Comparison of ENCODE assay signal across 8 cellular contexts in the genomic region with DNA sequence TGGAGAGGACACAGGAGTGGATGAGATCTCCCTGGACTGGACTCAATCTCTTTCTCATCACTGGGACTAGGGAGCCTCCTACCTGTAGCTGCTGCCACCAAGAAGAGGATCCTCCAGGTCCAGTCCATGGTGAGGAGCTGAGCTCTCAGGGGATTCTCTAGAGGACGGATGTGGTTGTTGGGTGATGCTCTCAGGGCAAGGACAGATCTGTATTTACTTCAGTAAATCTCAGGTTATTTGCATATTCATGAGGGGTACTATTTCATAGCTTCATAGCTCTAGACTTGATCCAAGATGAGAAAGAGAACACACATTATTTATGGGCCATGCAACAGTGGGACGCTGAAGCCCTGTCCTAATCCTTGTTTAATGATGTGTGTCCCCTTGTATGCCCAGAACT.
DNase-seq lines count a peak whose midpoint lies in the region; ATAC-seq and TF ChIP-seq lines count a peak whose summit lies in the region.
"Not testable (repeated sequence)": the region's sequence is repeated elsewhere in the genome, so short reads cannot be mapped to it uniquely, and the experiment has no call there.

No MANE protein-coding gene starts in this region.

- H3K4me3 ChIP-seq in DND-41 (ENCODE audit: low read depth in 1 of 2, low read length in 2 of 2) = not testable (repeated sequence)

- H3K4me3 Mint-ChIP-seq in memory B cell = not testable (repeated sequence)

- H3K4me2 ChIP-seq in DND-41 (ENCODE audit: insufficient read depth, low read length) = not testable (repeated sequence)

- not testable (repeated sequence) for TF ChIP-seq CTCF in DND-41 (IDR thresholded peaks at IDR 0.05; ENCODE audit: borderline replicate concordance, extremely low read depth, low read length, poor library complexity, severe bottlenecking)

- H3K4me1 Mint-ChIP-seq in memory B cell = not testable (repeated sequence)

- not testable (repeated sequence) for H3K27me3 ChIP-seq in DND-41 (ENCODE audit: insufficient read depth, low read length, poor library complexity)

- not testable (repeated sequence) for H3K27me3 Mint-ChIP-seq in memory B cell

- not testable (repeated sequence) for H2AFZ ChIP-seq in DND-41 (ENCODE audit: low read depth, low read length)

- H3K36me3 ChIP-seq in DND-41 (ENCODE audit: insufficient read depth, low read length) = not testable (repeated sequence)

- H3K9ac ChIP-seq in DND-41 (ENCODE audit: low read depth, low read length) = not testable (repeated sequence)

- H3K36me3 Mint-ChIP-seq in memory B cell = not testable (repeated sequence)

- not testable (repeated sequence) for H3K79me2 ChIP-seq in DND-41 (ENCODE audit: insufficient read depth, low read length)

- DNase-seq in DND-41; memory B cell (ENCODE audit: low spot score in 2 of 2): not testable (repeated sequence)

- H3K9me3 ChIP-seq in DND-41 (ENCODE audit: insufficient read depth, low read length, severe bottlenecking) = not testable (repeated sequence)

- not testable (repeated sequence) for H3K27ac Mint-ChIP-seq in memory B cell

- H3K27ac ChIP-seq in DND-41 (ENCODE audit: low read length) = not testable (repeated sequence)

- H3K9me3 Mint-ChIP-seq in memory B cell = not testable (repeated sequence)

- not testable (repeated sequence) for H4K20me1 ChIP-seq in DND-41 (ENCODE audit: insufficient read depth, low read length)

- ATAC-seq in DND-41 (ENCODE audit: insufficient read depth, low read depth) = peak; percentile 71
- ATAC-seq in GM18907 (IDR thresholded peaks at IDR 0.05; ENCODE audit: unreplicated experiment) = peak; percentile 85
- ATAC-seq in GM19468 (IDR thresholded peaks at IDR 0.05; ENCODE audit: extremely low read depth, unreplicated experiment) = peak; percentile 56
- peak; percentile 77 for ATAC-seq in HG02571 (IDR thresholded peaks at IDR 0.05; ENCODE audit: unreplicated experiment)
- ATAC-seq in HG02981 (IDR thresholded peaks at IDR 0.05; ENCODE audit: unreplicated experiment) = peak; percentile 74
- ATAC-seq in HG03354 (IDR thresholded peaks at IDR 0.05; ENCODE audit: poor library complexity, severe bottlenecking, unreplicated experiment) = peak; percentile 82
- peak; percentile 28 to 34 for ATAC-seq in activated CD4-positive, CD25-positive, alpha-beta regulatory T cell treated with anti-CD3 and anti-CD28 coated beads, Interleukin-2, amount 50 U/mL, for 24 hours
- ATAC-seq in memory B cell (ENCODE audit: low read depth) = peak; percentile 81

- not testable (repeated sequence) for H3K4me1 ChIP-seq in DND-41 (ENCODE audit: insufficient read depth, low read length)

Comparison
In these comparisons a context has a peak if more than half of its experiments do, and no peak if none do; other contexts are left out.
1. ATAC-seq: peak in every context shown above with its lines; median percentile 85 in GM18907; 82 in HG03354; 81 in memory B cell; 77 in HG02571; 74 in HG02981; 71 in DND-41; 56 in GM19468; 31 in activated CD4-positive, CD25-positive, alpha-beta regulatory T cell treated with anti-CD3 and anti-CD28 coated beads, Interleukin-2, amount 50 U/mL, for 24 hours.